ENCODE assay signal across 1 cellular context in genomic region chr6:31792741-31793140, GRCh38.
TF ChIP-seq lines count a peak whose summit lies in the region.

No MANE protein-coding gene starts in this region.

TF ChIP-seq in K562, 482 proteins besides CTCF, POLR2A, EP300 and RAD21 (continued from another document):
- TF ChIP-seq AFF4 (CRISPR knock-in tag; IDR thresholded peaks at IDR 0.05) (no peak), ZBTB33 (CRISPR knock-in tag; IDR thresholded peaks at IDR 0.05) (peak; percentile 49; the same call in 1 of the 2 replicates), PHB2 (IDR thresholded peaks at IDR 0.05; ENCODE audit: low read depth) (no peak), PHF21A (IDR thresholded peaks at IDR 0.05; ENCODE audit: borderline replicate concordance, low read depth) (no peak), ZFP91 (CRISPR knock-in tag; IDR thresholded peaks at IDR 0.05) (no peak), SRSF9 (IDR thresholded peaks at IDR 0.05; ENCODE audit: borderline replicate concordance, low read depth, low read length) (no peak), ZNF41 (CRISPR knock-in tag; conservative IDR thresholded peaks at IDR 0.05) (no peak), NR2C2 (CRISPR knock-in tag; IDR thresholded peaks at IDR 0.05) (no peak), NR2C2 (tag; IDR thresholded peaks at IDR 0.05) (no peak), POLR2G (IDR thresholded peaks at IDR 0.05; ENCODE audit: low read depth, low read length) (0 out of 2 replicates have a peak, but pooled peaks have one; percentile 17)
TF ChIP-seq in K562: peak in this region for 7.
